ENCODE assay signal across 2 cellular contexts in the genomic region with DNA sequence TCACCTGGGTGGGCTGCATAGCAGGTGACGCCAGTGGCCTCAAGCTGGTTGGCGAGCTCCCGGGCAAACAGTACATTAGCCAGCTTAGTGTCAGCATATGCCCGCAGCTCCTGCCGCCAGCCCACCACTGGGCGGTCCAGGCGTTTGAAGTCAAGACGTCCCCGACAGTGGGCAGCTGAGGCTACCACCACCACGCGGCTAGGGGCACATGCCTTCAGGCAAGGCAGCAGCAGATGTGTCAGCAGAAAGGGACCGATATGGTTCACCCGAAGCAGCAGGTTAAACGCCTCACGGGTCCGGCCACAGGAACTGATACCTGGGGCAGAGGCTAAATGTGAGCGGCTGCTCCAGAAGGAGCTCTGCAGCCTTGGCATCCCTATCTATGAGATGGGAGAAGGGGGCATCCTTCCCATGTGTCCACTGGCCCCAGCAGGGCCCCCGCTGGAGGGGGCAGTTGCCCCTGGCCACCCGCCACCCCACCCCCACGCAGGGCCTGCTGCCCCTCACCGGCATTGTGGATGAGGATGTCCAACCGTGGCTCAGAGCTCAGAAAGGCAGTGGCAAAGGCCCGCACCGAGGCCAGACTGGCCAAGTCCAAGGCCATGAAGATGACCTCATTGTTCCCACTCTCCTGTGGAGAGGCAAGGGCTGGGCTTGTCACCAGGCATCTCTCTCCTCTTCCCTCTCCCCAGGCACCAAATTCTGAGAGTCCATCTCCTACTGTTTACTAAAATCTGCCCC.
TF ChIP-seq lines count a peak whose summit lies in the region.

No MANE protein-coding gene starts in this region.

TF ChIP-seq in HCT116, 20 proteins besides CTCF, POLR2A, EP300 and RAD21:
- no peak for TF ChIP-seq EGR1 (IDR thresholded peaks at IDR 0.05; ENCODE audit: low read depth)
- TF ChIP-seq SP1 (IDR thresholded peaks at IDR 0.05; ENCODE audit: low read depth): no peak

TF ChIP-seq in neural cell, 6 proteins besides CTCF, POLR2A, EP300 and RAD21:
- no peak for TF ChIP-seq EZH2 (IDR thresholded peaks at IDR 0.05; ENCODE audit: borderline replicate concordance, insufficient read depth, low read length, poor library complexity, severe bottlenecking)
- TF ChIP-seq TAF1 (IDR thresholded peaks at IDR 0.05; ENCODE audit: low read depth): no peak
- no peak for TF ChIP-seq SMC3 (conservative IDR thresholded peaks at IDR 0.05; ENCODE audit: poor library complexity)
- TF ChIP-seq POLR2AphosphoS5 (IDR thresholded peaks at IDR 0.05): no peak
- TF ChIP-seq REST (IDR thresholded peaks at IDR 0.05; ENCODE audit: borderline replicate concordance): no peak
- no peak for TF ChIP-seq MXI1 (conservative IDR thresholded peaks at IDR 0.05; ENCODE audit: poor library complexity, severe bottlenecking)
